ENCODE assay signal across 2 cellular contexts in genomic region chr3:73867524-73867923, GRCh38.
TF ChIP-seq lines count a peak whose summit lies in the region.

No MANE protein-coding gene starts in this region.

TF ChIP-seq in HepG2, 621 proteins besides CTCF, POLR2A, EP300 and RAD21 (continued from another document):
- no peak for TF ChIP-seq ZNF292 (CRISPR knock-in tag; IDR thresholded peaks at IDR 0.05; ENCODE audit: borderline replicate concordance, low read depth)
- no peak for TF ChIP-seq HCFC1 (IDR thresholded peaks at IDR 0.05; ENCODE audit: low read depth, low read length)
TF ChIP-seq in HepG2: peak in this region for 2.

TF ChIP-seq in GM12878, 131 proteins besides CTCF, POLR2A, EP300 and RAD21 (continued from another document):
- TF ChIP-seq NKRF (conservative IDR thresholded peaks at IDR 0.05) (no peak), ATF7 (IDR thresholded peaks at IDR 0.05; ENCODE audit: low read depth) (peak; percentile 78; the same call in 1 of the 2 replicates), NFXL1 (IDR thresholded peaks at IDR 0.05; ENCODE audit: borderline replicate concordance) (no peak), EED (IDR thresholded peaks at IDR 0.05; ENCODE audit: low read depth) (no peak), MAX (IDR thresholded peaks at IDR 0.05; ENCODE audit: low read depth, low read length) (no peak), CBX3 (IDR thresholded peaks at IDR 0.05; ENCODE audit: borderline replicate concordance, low read depth) (no peak), USF2 (IDR thresholded peaks at IDR 0.05; ENCODE audit: borderline replicate concordance, low read depth, low read length) (no peak), PBX3 (IDR thresholded peaks at IDR 0.05; ENCODE audit: insufficient replicate concordance, low read depth, low read length) (no peak), KAT2A (conservative IDR thresholded peaks at IDR 0.05; ENCODE audit: control insufficient read depth, low read depth, low read length) (no peak), JUND (IDR thresholded peaks at IDR 0.05; ENCODE audit: low read depth, low read length) (peak; percentile 42; the same call in 1 of the 2 replicates)
